Comparison of ENCODE assay signal across 1 cellular context in the genomic region with DNA sequence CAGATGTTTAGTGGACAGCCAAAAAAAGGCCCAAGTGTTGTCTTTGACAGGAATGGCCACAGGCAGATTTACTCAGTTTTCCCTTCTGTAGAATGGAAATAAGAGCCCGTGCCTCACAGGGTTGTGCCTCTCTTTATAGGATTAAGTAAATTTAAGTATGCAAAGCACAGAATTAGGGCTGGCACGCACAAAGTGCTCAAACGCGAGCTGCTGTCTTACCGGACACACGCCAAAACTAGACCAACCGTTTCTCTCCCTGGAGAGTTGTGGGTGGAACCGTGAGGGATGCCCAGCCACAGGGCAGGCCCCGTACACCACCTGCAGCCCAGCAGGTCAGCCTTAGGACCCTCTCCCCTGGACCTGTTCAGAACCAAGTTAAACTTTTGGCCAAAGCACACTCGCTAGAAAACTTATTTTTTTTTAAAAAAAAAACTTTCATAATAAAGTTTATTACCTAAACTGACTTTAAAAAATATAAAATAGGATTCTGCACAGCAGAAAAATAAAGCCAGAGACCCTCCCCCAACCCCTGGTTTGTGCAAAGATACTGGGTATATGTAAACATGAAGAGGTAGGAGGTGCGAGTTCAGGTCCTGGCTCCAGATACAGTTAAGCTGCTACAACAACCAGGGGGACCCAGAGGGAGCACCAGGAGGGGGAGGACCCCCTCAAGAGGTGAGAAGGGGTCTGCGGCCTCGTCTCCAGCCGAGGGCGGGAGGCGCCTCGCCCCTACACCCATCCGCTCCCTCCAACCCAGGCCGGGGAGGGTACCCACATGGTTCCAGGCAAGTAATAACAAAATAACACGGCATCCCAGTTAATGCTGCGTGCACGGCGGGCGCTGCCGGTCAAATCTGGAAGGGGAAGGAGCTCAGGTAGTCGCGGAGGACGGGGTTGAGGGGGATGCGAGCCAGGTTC.
TF ChIP-seq lines count a peak whose summit lies in the region.

No MANE protein-coding gene starts in this region.

TF ChIP-seq in GM12878, 131 proteins besides CTCF, POLR2A, EP300 and RAD21:
- TF ChIP-seq, protein P1, sequence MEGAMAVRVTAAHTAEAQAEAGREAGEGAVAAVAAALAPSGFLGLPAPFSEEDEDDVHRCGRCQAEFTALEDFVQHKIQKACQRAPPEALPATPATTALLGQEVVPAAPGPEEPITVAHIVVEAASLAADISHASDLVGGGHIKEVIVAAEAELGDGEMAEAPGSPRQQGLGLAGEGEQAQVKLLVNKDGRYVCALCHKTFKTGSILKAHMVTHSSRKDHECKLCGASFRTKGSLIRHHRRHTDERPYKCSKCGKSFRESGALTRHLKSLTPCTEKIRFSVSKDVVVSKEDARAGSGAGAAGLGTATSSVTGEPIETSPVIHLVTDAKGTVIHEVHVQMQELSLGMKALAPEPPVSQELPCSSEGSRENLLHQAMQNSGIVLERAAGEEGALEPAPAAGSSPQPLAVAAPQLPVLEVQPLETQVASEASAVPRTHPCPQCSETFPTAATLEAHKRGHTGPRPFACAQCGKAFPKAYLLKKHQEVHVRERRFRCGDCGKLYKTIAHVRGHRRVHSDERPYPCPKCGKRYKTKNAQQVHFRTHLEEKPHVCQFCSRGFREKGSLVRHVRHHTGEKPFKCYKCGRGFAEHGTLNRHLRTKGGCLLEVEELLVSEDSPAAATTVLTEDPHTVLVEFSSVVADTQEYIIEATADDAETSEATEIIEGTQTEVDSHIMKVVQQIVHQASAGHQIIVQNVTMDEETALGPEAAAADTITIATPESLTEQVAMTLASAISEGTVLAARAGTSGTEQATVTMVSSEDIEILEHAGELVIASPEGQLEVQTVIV (IDR thresholded peaks at IDR 0.05; ENCODE audit: borderline replicate concordance, partially characterized antibody), result no peak
- TF ChIP-seq CREM (IDR thresholded peaks at IDR 0.05; ENCODE audit: low read depth) (0 out of 2 replicates have a peak, but pooled peaks have one; percentile 10), ZNF274 (IDR thresholded peaks at IDR 0.05; ENCODE audit: insufficient read depth, insufficient read length) (no peak), SMC3 (IDR thresholded peaks at IDR 0.05; ENCODE audit: borderline replicate concordance, low read length) (peak; percentile 15; the same call in 1 of the 2 replicates), SP1 (IDR thresholded peaks at IDR 0.05; ENCODE audit: low read depth, low read length) (no peak), BMI1 (IDR thresholded peaks at IDR 0.05; ENCODE audit: borderline replicate concordance) (0 out of 2 replicates have a peak, but pooled peaks have one; percentile 12), PAX5 (IDR thresholded peaks at IDR 0.05; ENCODE audit: borderline replicate concordance, low read depth, low read length) (peak; percentile 52; the same call in 1 of the 2 replicates), RB1 (IDR thresholded peaks at IDR 0.05; ENCODE audit: borderline replicate concordance) (no peak), RUNX3 (IDR thresholded peaks at IDR 0.05; ENCODE audit: low read length) (no peak), RELA (IDR thresholded peaks at IDR 0.05; ENCODE audit: borderline replicate concordance, partially characterized antibody) (no peak), LARP7 (IDR thresholded peaks at IDR 0.05) (peak; percentile 16; the same call in 1 of the 2 replicates), NFXL1 (IDR thresholded peaks at IDR 0.05; ENCODE audit: borderline replicate concordance) (0 out of 2 replicates have a peak, but pooled peaks have one; percentile 11), SMAD1 (IDR thresholded peaks at IDR 0.05; ENCODE audit: low read depth, partially characterized antibody) (peak; percentile 66), SUPT20H (IDR thresholded peaks at IDR 0.05; ENCODE audit: borderline replicate concordance, control insufficient read depth, low read depth, low read length) (no peak), SRF (IDR thresholded peaks at IDR 0.05; ENCODE audit: low read depth in 2 of 2, low read length in 2 of 2) (peak; percentile 26 to 48; a peak in 1 of 4 replicates), BCL11A (IDR thresholded peaks at IDR 0.05; ENCODE audit: low read depth, low read length) (0 out of 2 replicates have a peak, but pooled peaks have one; percentile 53), BACH1 (IDR thresholded peaks at IDR 0.05; ENCODE audit: borderline replicate concordance) (peak; percentile 60), CBFB (IDR thresholded peaks at IDR 0.05; ENCODE audit: low read depth) (no peak), MYC (IDR thresholded peaks at IDR 0.05; ENCODE audit: insufficient read depth, insufficient read length, insufficient replicate concordance, low read length, severe bottlenecking) (no peak), MXI1 (IDR thresholded peaks at IDR 0.05; ENCODE audit: low read depth, low read length) (peak; percentile 31; the same call in 1 of the 2 replicates), SKIL (IDR thresholded peaks at IDR 0.05; ENCODE audit: low read depth, poor library complexity, severe bottlenecking) (peak; percentile 39), MEF2B (IDR thresholded peaks at IDR 0.05; ENCODE audit: partially characterized antibody, poor library complexity, severe bottlenecking) (peak; percentile 84), PAX8 (IDR thresholded peaks at IDR 0.05) (no peak), ZBTB11 (CRISPR knock-in tag; IDR thresholded peaks at IDR 0.05) (no peak), BHLHE40 (IDR thresholded peaks at IDR 0.05; ENCODE audit: borderline replicate concordance in 1 of 2, low read depth in 2 of 2, low read length in 1 of 2) (peak; percentile 42 to 45; a peak in 2 of 4 replicates), POLR2AphosphoS2 (IDR thresholded peaks at IDR 0.05; ENCODE audit: low read depth, low read length) (peak; percentile 8), IRF4 (IDR thresholded peaks at IDR 0.05; ENCODE audit: low read depth, low read length) (0 out of 2 replicates have a peak, but pooled peaks have one; percentile 9), ZBED1 (IDR thresholded peaks at IDR 0.05; ENCODE audit: borderline replicate concordance) (no peak), TCF12 (IDR thresholded peaks at IDR 0.05; ENCODE audit: low read depth, low read length) (peak; percentile 72), TCF3 (IDR thresholded peaks at IDR 0.05; ENCODE audit: borderline replicate concordance, insufficient read depth, low read depth, low read length) (peak; percentile 55; the same call in 1 of the 2 replicates), POU2F2 (IDR thresholded peaks at IDR 0.05; ENCODE audit: borderline replicate concordance, low read depth, low read length) (peak; percentile 37; the same call in 1 of the 3 replicates), CHD2 (IDR thresholded peaks at IDR 0.05; ENCODE audit: borderline replicate concordance, low read depth, low read length) (0 out of 2 replicates have a peak, but pooled peaks have one; percentile 19), ELK1 (IDR thresholded peaks at IDR 0.05; ENCODE audit: low read depth, low read length) (no peak), KLF5 (IDR thresholded peaks at IDR 0.05; ENCODE audit: partially characterized antibody) (no peak), IKZF1 (conservative IDR thresholded peaks at IDR 0.05) (no peak)
- TF ChIP-seq, protein P2, sequence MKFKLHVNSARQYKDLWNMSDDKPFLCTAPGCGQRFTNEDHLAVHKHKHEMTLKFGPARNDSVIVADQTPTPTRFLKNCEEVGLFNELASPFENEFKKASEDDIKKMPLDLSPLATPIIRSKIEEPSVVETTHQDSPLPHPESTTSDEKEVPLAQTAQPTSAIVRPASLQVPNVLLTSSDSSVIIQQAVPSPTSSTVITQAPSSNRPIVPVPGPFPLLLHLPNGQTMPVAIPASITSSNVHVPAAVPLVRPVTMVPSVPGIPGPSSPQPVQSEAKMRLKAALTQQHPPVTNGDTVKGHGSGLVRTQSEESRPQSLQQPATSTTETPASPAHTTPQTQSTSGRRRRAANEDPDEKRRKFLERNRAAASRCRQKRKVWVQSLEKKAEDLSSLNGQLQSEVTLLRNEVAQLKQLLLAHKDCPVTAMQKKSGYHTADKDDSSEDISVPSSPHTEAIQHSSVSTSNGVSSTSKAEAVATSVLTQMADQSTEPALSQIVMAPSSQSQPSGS (IDR thresholded peaks at IDR 0.05; ENCODE audit: low read length), result no peak
- TF ChIP-seq, protein P3, sequence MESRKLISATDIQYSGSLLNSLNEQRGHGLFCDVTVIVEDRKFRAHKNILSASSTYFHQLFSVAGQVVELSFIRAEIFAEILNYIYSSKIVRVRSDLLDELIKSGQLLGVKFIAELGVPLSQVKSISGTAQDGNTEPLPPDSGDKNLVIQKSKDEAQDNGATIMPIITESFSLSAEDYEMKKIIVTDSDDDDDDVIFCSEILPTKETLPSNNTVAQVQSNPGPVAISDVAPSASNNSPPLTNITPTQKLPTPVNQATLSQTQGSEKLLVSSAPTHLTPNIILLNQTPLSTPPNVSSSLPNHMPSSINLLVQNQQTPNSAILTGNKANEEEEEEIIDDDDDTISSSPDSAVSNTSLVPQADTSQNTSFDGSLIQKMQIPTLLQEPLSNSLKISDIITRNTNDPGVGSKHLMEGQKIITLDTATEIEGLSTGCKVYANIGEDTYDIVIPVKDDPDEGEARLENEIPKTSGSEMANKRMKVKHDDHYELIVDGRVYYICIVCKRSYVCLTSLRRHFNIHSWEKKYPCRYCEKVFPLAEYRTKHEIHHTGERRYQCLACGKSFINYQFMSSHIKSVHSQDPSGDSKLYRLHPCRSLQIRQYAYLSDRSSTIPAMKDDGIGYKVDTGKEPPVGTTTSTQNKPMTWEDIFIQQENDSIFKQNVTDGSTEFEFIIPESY (IDR thresholded peaks at IDR 0.05), result no peak
- TF ChIP-seq, protein P4, sequence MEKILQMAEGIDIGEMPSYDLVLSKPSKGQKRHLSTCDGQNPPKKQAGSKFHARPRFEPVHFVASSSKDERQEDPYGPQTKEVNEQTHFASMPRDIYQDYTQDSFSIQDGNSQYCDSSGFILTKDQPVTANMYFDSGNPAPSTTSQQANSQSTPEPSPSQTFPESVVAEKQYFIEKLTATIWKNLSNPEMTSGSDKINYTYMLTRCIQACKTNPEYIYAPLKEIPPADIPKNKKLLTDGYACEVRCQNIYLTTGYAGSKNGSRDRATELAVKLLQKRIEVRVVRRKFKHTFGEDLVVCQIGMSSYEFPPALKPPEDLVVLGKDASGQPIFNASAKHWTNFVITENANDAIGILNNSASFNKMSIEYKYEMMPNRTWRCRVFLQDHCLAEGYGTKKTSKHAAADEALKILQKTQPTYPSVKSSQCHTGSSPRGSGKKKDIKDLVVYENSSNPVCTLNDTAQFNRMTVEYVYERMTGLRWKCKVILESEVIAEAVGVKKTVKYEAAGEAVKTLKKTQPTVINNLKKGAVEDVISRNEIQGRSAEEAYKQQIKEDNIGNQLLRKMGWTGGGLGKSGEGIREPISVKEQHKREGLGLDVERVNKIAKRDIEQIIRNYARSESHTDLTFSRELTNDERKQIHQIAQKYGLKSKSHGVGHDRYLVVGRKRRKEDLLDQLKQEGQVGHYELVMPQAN (conservative IDR thresholded peaks at IDR 0.05), result no peak
- TF ChIP-seq, protein P5, sequence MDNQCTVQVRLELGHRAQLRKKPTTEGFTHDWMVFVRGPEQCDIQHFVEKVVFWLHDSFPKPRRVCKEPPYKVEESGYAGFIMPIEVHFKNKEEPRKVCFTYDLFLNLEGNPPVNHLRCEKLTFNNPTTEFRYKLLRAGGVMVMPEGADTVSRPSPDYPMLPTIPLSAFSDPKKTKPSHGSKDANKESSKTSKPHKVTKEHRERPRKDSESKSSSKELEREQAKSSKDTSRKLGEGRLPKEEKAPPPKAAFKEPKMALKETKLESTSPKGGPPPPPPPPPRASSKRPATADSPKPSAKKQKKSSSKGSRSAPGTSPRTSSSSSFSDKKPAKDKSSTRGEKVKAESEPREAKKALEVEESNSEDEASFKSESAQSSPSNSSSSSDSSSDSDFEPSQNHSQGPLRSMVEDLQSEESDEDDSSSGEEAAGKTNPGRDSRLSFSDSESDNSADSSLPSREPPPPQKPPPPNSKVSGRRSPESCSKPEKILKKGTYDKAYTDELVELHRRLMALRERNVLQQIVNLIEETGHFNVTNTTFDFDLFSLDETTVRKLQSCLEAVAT (IDR thresholded peaks at IDR 0.05), result peak; percentile 77
TF ChIP-seq in GM12878: peak in this region for 21.
